8 cellular contexts compared by ENCODE assay signal in genomic region chr10:929965-930364, GRCh38. TPM values are rescaled to one million over a fixed set of nuclear protein-coding genes. Genes with fewer than 3 reads are reported as not detected.
A peak's percentile ranks its signal among the peaks of the same experiment; 100 is the strongest.
DNase-seq lines count a peak whose midpoint lies in the region; ATAC-seq and TF ChIP-seq lines count a peak whose summit lies in the region.

No MANE protein-coding gene starts in this region.

- TF ChIP-seq POLR2A in stomach (IDR thresholded peaks at IDR 0.05), result no peak

- TF ChIP-seq CTCF in VCaP (conservative IDR thresholded peaks at IDR 0.05) (no peak), stomach (IDR thresholded peaks at IDR 0.05) (no peak)

- ATAC-seq in HG02623 (IDR thresholded peaks at IDR 0.05; ENCODE audit: unreplicated experiment), result peak; percentile 22

- H3K4me1 ChIP-seq in ES-I3 (ENCODE audit: insufficient read depth, low read length), result peaks cover 6% of the 10 kb centered on the region; the same call in 1 of the 2 replicates
- peaks cover 30 to 67% (median 58%) of the 10 kb centered on the region in 4 donors for H3K4me1 ChIP-seq in stomach

- WGBS in stomach, 5 donors, result 5 to 13% (median 10%) methylated on average over 4 of the region's 4 CpGs

- peak overlapping the region; percentile 74 for H3K4me3 ChIP-seq in iPS-11a (ENCODE audit: low read depth, low read length)
- peak overlapping the region; percentile 76 to 92 (median 88) for H3K4me3 ChIP-seq in stomach

- no peak for TF ChIP-seq EP300 in stomach (IDR thresholded peaks at IDR 0.05)

- H3K9me3 ChIP-seq in ES-I3 (ENCODE audit: control insufficient read depth, insufficient read depth, low read length) (no peaks in the 10 kb centered on the region), stomach (no peaks in the 10 kb centered on the region)

- H3K27ac ChIP-seq in VCaP (peak overlapping the region; percentile 96), stomach (peak overlapping the region; percentile 56 to 99 (median 95))

- DNase-seq in stomach, result no peak
- DNase-seq in GM19238 (ENCODE audit: insufficient read length, low spot score), result no peak
- no peak for DNase-seq in NCI-H748 treated with DMSO at 0.1 percent for 48 hours (lab: John Stamatoyannopoulos, UW)
- no peak for DNase-seq in NCI-H1436 (lab: John Stamatoyannopoulos, UW)

- H3K9ac ChIP-seq in ES-I3 (ENCODE audit: low read depth, low read length), result peak overlapping the region; percentile 72

- intact Hi-C loops in stomach (cut with DNase I; ENCODE audit: low total_unique reads), result loop anchor here (10.0 kb wide), 1 partner anchor 65 kb away; no protein-coding TSS in a partner anchor

- H3K27me3 ChIP-seq in stomach, result no peaks in the 10 kb centered on the region

- H3K36me3 ChIP-seq in ES-I3 (ENCODE audit: insufficient read depth, low read length) (no peaks in the 10 kb centered on the region), stomach (peaks cover 0 to 9% (median 5%) of the 10 kb centered on the region in 4 donors)

RNA-seq across cellular contexts. Expression of gene LARP4B, which starts 1.5 kb away (rescaled TPM):
- total RNA-seq in stomach, result 100 to 1,000 TPM in 2 of 5 donors, 10 to 100 TPM in 3; 33.6 to 269 (median 87.0) TPM
- 10 to 100 TPM; 11.8 to 15.3 (median 13.2) TPM for polyA plus RNA-seq in stomach

RNA-seq across cellular contexts. Expression of gene GTPBP4, which starts 58.3 kb away (rescaled TPM):
- 10 to 100 TPM in 4 of 5 donors, 1 to 10 TPM in 1; 8.8 to 61.7 (median 28.1) TPM for total RNA-seq in stomach
- 10 to 100 TPM; 13.3 to 17.4 (median 16.2) TPM for polyA plus RNA-seq in stomach
